Comparison of ENCODE assay signal across 18 cellular contexts in genomic region chr11:38971141-38971540, GRCh38.
"Had no signal": no experiment of that assay in that cellular context is flagged by ENCODE, and none has a peak within 500 bp of the region (broad histone marks: within the 10 kb centered on the region; RNA-seq: fewer than 3 reads in every experiment).

No MANE protein-coding gene starts in this region.

- H3K27me3 ChIP-seq: adrenal gland, thyroid gland had no signal

- H3K27ac Mint-ChIP-seq: activated CD4-positive, alpha-beta T cell treated with anti-CD3 and anti-CD28 coated beads, Interleukin-2, amount 10 ng/mL, durations not matched to agents 7 days and 5 days; activated naive CD4-positive, alpha-beta T cell treated with anti-CD3 and anti-CD28 coated beads, Interleukin-2, amount 50 U/mL, for 72 hours; effector memory CD8-positive, alpha-beta T cell; T-helper 1 cell treated with Interleukin-12 subunit alpha and Interleukin-12 subunit beta and Interleukin-4 antibody, amounts not matched to agents 30 μg/mL and 1 μg/mL, for 36 hours had no signal

- H3K4me3 Mint-ChIP-seq: activated CD4-positive, alpha-beta T cell treated with anti-CD3 and anti-CD28 coated beads, Interleukin-2, amount 10 ng/mL, durations not matched to agents 7 days and 5 days; effector memory CD8-positive, alpha-beta T cell; nephron; T-helper 1 cell treated with Interleukin-12 subunit alpha and Interleukin-12 subunit beta and Interleukin-4 antibody, amounts not matched to agents 30 μg/mL and 1 μg/mL, for 36 hours had no signal

- FAIRE-seq: islet of Langerhans had no signal

- H3K36me3 Mint-ChIP-seq: activated naive CD4-positive, alpha-beta T cell treated with anti-CD3 and anti-CD28 coated beads, Interleukin-2, amount 50 U/mL, for 72 hours had no signal

- H3K27me3 Mint-ChIP-seq: activated CD4-positive, alpha-beta T cell treated with anti-CD3 and anti-CD28 coated beads, Interleukin-2, amount 10 ng/mL, durations not matched to agents 7 days and 5 days; effector memory CD8-positive, alpha-beta T cell had no signal

- DNase-seq: activated CD4-positive, alpha-beta T cell treated with anti-CD3 and anti-CD28 coated beads, Interleukin-2, amount 10 ng/mL, durations not matched to agents 7 days and 5 days; activated gamma-delta T cell; adrenal gland; caudate nucleus; effector memory CD8-positive, alpha-beta T cell; glutamatergic neuron; hippocampal formation; lower lobe of right lung; nucleus accumbens; posterior cingulate gyrus; stimulated activated CD4-positive, alpha-beta T cell treated with anti-CD3 and anti-CD28 coated beads, Interleukin-2, amount 100 ng/mL, for 24 hours; stimulated activated naive CD4-positive, alpha-beta T cell treated with Interleukin-2 at 50 U/mL for 16 hours; thyroid gland had no signal

- H3K36me3 ChIP-seq: adrenal gland, lower lobe of right lung, thyroid gland had no signal

- H3K9me3 Mint-ChIP-seq: activated CD4-positive, alpha-beta T cell treated with anti-CD3 and anti-CD28 coated beads, Interleukin-2, amount 10 ng/mL, durations not matched to agents 7 days and 5 days; nephron had no signal

- H3K4me1 Mint-ChIP-seq: activated CD4-positive, alpha-beta T cell treated with anti-CD3 and anti-CD28 coated beads, Interleukin-2, amount 10 ng/mL, durations not matched to agents 7 days and 5 days had no signal

- H3K4me1 ChIP-seq: adrenal gland, lower lobe of right lung, thyroid gland had no signal

- H3K4me3 ChIP-seq: adrenal gland, lower lobe of right lung, thyroid gland had no signal

- ATAC-seq: activated CD4-positive, CD25-positive, alpha-beta regulatory T cell treated with anti-CD3 and anti-CD28 coated beads, Interleukin-2, amount 50 U/mL, for 24 hours; activated naive CD4-positive, alpha-beta T cell treated with anti-CD3 and anti-CD28 coated beads, Interleukin-2, amount 50 U/mL, for 72 hours; effector memory CD8-positive, alpha-beta T cell; lower lobe of right lung had no signal

- H3K9me3 ChIP-seq: adrenal gland, lower lobe of right lung, thyroid gland had no signal

- H3K27ac ChIP-seq: adrenal gland, lower lobe of right lung, thyroid gland had no signal
